ENCODE assay signal across 21 cellular contexts in genomic region chr3:183828538-183828870, GRCh38.
"Had no signal": no experiment of that assay in that cellular context is flagged by ENCODE, and none has a peak within 500 bp of the region (broad histone marks: within the 10 kb centered on the region; RNA-seq: fewer than 3 reads in every experiment).

No MANE protein-coding gene starts in this region.

- H3K27me3 Mint-ChIP-seq: naive thymus-derived CD8-positive, alpha-beta T cell; stimulated activated naive CD8-positive, alpha-beta T cell treated with anti-CD3 and anti-CD28 coated beads, Interleukin-15, Interleukin-2, amounts not matched to agents 100 ng/mL and 50 ng/mL, for 24 hours had no signal

- H3K4me1 ChIP-seq: colonic mucosa, prostate gland had no signal

- H3K4me3 ChIP-seq: colonic mucosa, heart left ventricle, mucosa of descending colon, prostate gland, right lobe of liver, testis, tibial nerve, upper lobe of right lung had no signal

- DNase-seq: cerebellar nuclear complex; colonic mucosa; dermis blood vessel endothelial cell; effector CD4-positive, alpha-beta T cell; foreskin melanocyte; heart left ventricle; hippocampal formation; mammary epithelial cell; mucosa of descending colon; naive thymus-derived CD8-positive, alpha-beta T cell; nucleus accumbens; right lobe of liver; stimulated activated CD4-positive, alpha-beta T cell treated with anti-CD3 and anti-CD28 coated beads, Interleukin-4, amount 100 ng/mL, for 1 hour; stimulated activated CD8-positive, alpha-beta memory T cell treated with anti-CD3 and anti-CD28 coated beads, Interleukin-4, amount 100 ng/mL, for 48 hours; testis; upper lobe of right lung had no signal

- H3K9me3 Mint-ChIP-seq: naive thymus-derived CD8-positive, alpha-beta T cell; stimulated activated effector memory CD8-positive, alpha-beta T cell treated with anti-CD3 and anti-CD28 coated beads, Interleukin-12 subunit alpha, Interleukin-12 subunit beta, amount 100 ng/mL, for 72 hours; stimulated activated naive CD8-positive, alpha-beta T cell treated with anti-CD3 and anti-CD28 coated beads, Interleukin-15, Interleukin-2, amounts not matched to agents 100 ng/mL and 50 ng/mL, for 24 hours had no signal

- H3K27me3 ChIP-seq: colonic mucosa, heart left ventricle, right lobe of liver, testis, tibial nerve, upper lobe of right lung had no signal

- H3K9me3 ChIP-seq: colonic mucosa, heart left ventricle, mucosa of descending colon, prostate gland, right lobe of liver, testis, tibial nerve, upper lobe of right lung had no signal

- H2AFZ ChIP-seq: parathyroid adenoma had no signal

- ATAC-seq: heart left ventricle; mucosa of descending colon; naive thymus-derived CD8-positive, alpha-beta T cell; right lobe of liver; stimulated activated effector memory CD8-positive, alpha-beta T cell treated with anti-CD3 and anti-CD28 coated beads, Interleukin-12 subunit alpha, Interleukin-12 subunit beta, amount 100 ng/mL, for 72 hours; upper lobe of right lung had no signal

- H3K27ac ChIP-seq: colonic mucosa, heart left ventricle, parathyroid adenoma, prostate gland, right lobe of liver, testis, tibial nerve, upper lobe of right lung had no signal

- H3K4me3 Mint-ChIP-seq: naive thymus-derived CD8-positive, alpha-beta T cell; stimulated activated effector memory CD8-positive, alpha-beta T cell treated with anti-CD3 and anti-CD28 coated beads, Interleukin-12 subunit alpha, Interleukin-12 subunit beta, amount 100 ng/mL, for 72 hours; stimulated activated naive CD8-positive, alpha-beta T cell treated with anti-CD3 and anti-CD28 coated beads, Interleukin-15, Interleukin-2, amounts not matched to agents 100 ng/mL and 50 ng/mL, for 24 hours had no signal

- H3K79me2 ChIP-seq: parathyroid adenoma had no signal

- H3K27ac Mint-ChIP-seq: stimulated activated effector memory CD8-positive, alpha-beta T cell treated with anti-CD3 and anti-CD28 coated beads, Interleukin-12 subunit alpha, Interleukin-12 subunit beta, amount 100 ng/mL, for 72 hours; stimulated activated naive CD8-positive, alpha-beta T cell treated with anti-CD3 and anti-CD28 coated beads, Interleukin-15, Interleukin-2, amounts not matched to agents 100 ng/mL and 50 ng/mL, for 24 hours had no signal

- H3K36me3 ChIP-seq: colonic mucosa had no signal
